In genomic region chr9:109110326-109111014, GRCh38 we compare ENCODE assay signal across 1 cellular context.
TF ChIP-seq lines count a peak whose summit lies in the region.

No MANE protein-coding gene starts in this region.

TF ChIP-seq in GM12878, 131 proteins besides CTCF, POLR2A, EP300 and RAD21 (continued from another document):
- TF ChIP-seq CUX1 (IDR thresholded peaks at IDR 0.05; ENCODE audit: insufficient replicate concordance, low read depth, low read length), result no peak
- no peak for TF ChIP-seq ZNF384 (IDR thresholded peaks at IDR 0.05; ENCODE audit: borderline replicate concordance, low read depth, low read length)
- no peak for TF ChIP-seq IRF3 (IDR thresholded peaks at IDR 0.05)
- TF ChIP-seq CEBPB (IDR thresholded peaks at IDR 0.05; ENCODE audit: borderline replicate concordance in 1 of 2, low read depth in 2 of 2, low read length in 2 of 2), result no peak
- no peak for TF ChIP-seq NR2C1 (IDR thresholded peaks at IDR 0.05)
- no peak for TF ChIP-seq SKIL (IDR thresholded peaks at IDR 0.05; ENCODE audit: low read depth, poor library complexity, severe bottlenecking)
- peak; percentile 68; the same call in 1 of the 2 replicates for TF ChIP-seq NFIC (IDR thresholded peaks at IDR 0.05; ENCODE audit: low read depth, low read length)
- no peak for TF ChIP-seq IKZF1 (conservative IDR thresholded peaks at IDR 0.05)
- TF ChIP-seq CBFB (IDR thresholded peaks at IDR 0.05; ENCODE audit: low read depth), result no peak
- no peak for TF ChIP-seq MXI1 (IDR thresholded peaks at IDR 0.05; ENCODE audit: low read depth, low read length)
- TF ChIP-seq PKNOX1 (IDR thresholded peaks at IDR 0.05), result 0 out of 2 replicates have a peak, but pooled peaks have one; percentile 22
- no peak for TF ChIP-seq RELB (IDR thresholded peaks at IDR 0.05; ENCODE audit: low read depth)
- TF ChIP-seq RUNX3 (IDR thresholded peaks at IDR 0.05; ENCODE audit: low read length), result peak; percentile 82
- TF ChIP-seq ELK1 (IDR thresholded peaks at IDR 0.05; ENCODE audit: low read depth, low read length), result no peak
- no peak for TF ChIP-seq ZNF687 (IDR thresholded peaks at IDR 0.05)
